9 cellular contexts compared by ENCODE assay signal in genomic region chr5:52802272-52803011, GRCh38. TPM values are rescaled to one million over a fixed set of nuclear protein-coding genes. Genes with fewer than 3 reads are reported as not detected.
DNase-seq lines count a peak whose midpoint lies in the region; ATAC-seq and TF ChIP-seq lines count a peak whose summit lies in the region.
"Had no signal": no experiment of that assay in that cellular context is flagged by ENCODE, and none has a peak within 500 bp of the region (broad histone marks: within the 10 kb centered on the region; RNA-seq: fewer than 3 reads in every experiment).

No MANE protein-coding gene starts in this region.

- no peak overlapping the region for H2AFZ ChIP-seq in MM.1S (ENCODE audit: low read length)
- H2AFZ ChIP-seq in osteoblast (ENCODE audit: low read length) = no peak overlapping the region

- peaks cover 19% of the 10 kb centered on the region for H3K79me2 ChIP-seq in MM.1S (ENCODE audit: low read length)
- H3K79me2 ChIP-seq in osteoblast (ENCODE audit: insufficient read depth, low read length) = peaks cover 62% of the 10 kb centered on the region

- WGBS in ectodermal cell, 2 experiments = 100% methylated on average over 2 of the region's 2 CpGs; no CpG with 5 or more reads in 1 of the 2 experiments

- H3K36me3 ChIP-seq in MM.1S (replicated peaks; ENCODE audit: insufficient read depth, low read length) (no peaks in the 10 kb centered on the region; the same call in 1 of the 2 replicates), ectodermal cell (ENCODE audit: control insufficient read depth, insufficient read depth, low read length) (no peaks in the 10 kb centered on the region), osteoblast (ENCODE audit: insufficient read depth, low read length) (peaks cover 25% of the 10 kb centered on the region)

- H3K4me1 Mint-ChIP-seq in Calu3 (ENCODE audit: low read depth, unreplicated experiment) = peaks cover 44% of the 10 kb centered on the region

- peak overlapping the region; percentile 77 for H3K4me3 Mint-ChIP-seq in Calu3 (ENCODE audit: low read depth, unreplicated experiment)

- H3K4me2 ChIP-seq in MM.1S (ENCODE audit: low read depth, low read length) (peak overlapping the region; percentile 90; the same call in 1 of the 2 replicates), osteoblast (ENCODE audit: insufficient read depth, low read length) (peak overlapping the region; percentile 97)

- TF ChIP-seq CTCF in Calu3 (IDR thresholded peaks at IDR 0.05; ENCODE audit: unreplicated experiment) (no peak), MM.1S (IDR thresholded peaks at IDR 0.05; ENCODE audit: low read length) (no peak), osteoblast (IDR thresholded peaks at IDR 0.05; ENCODE audit: extremely low read depth, low read depth, low read length) (no peak)

- H3K9ac ChIP-seq in MM.1S (ENCODE audit: low read length) = no peak overlapping the region

- DNase-seq in Calu3 (no peak), MM.1S (no peak), osteoblast (ENCODE audit: insufficient read length, low spot score, missing footprints) (no peak), NOMO-1 (lab: John Stamatoyannopoulos, UW; ENCODE audit: unreplicated experiment in 2 of 2) (no peak), CD1c-positive myeloid dendritic cell (ENCODE audit: extremely low spot score) (no peak), COR-L47 (lab: John Stamatoyannopoulos, UW) (no peak)
- DNase-seq: NCI-H446 treated with DMSO at 0.1 percent for 48 hours had no signal

- CTCF ChIA-PET in Calu3 (lab: Charles Lee) = no interaction called here

- peaks cover 14% of the 10 kb centered on the region; the same call in 1 of the 2 replicates for H3K4me1 ChIP-seq in MM.1S (ENCODE audit: low read length)
- H3K4me1 ChIP-seq in ectodermal cell (ENCODE audit: control insufficient read depth, insufficient read depth, low read length) = peaks cover 21% of the 10 kb centered on the region
- peaks cover 36% of the 10 kb centered on the region for H3K4me1 ChIP-seq in osteoblast (ENCODE audit: insufficient read depth, low read length)

- no peaks in the 10 kb centered on the region for H3K9me2 ChIP-seq in MM.1S (replicated peaks; ENCODE audit: insufficient read depth, low read length)

- no peaks in the 10 kb centered on the region for H3K9me3 ChIP-seq in MM.1S (replicated peaks; ENCODE audit: insufficient read depth, low read length)
- no peaks in the 10 kb centered on the region for H3K9me3 ChIP-seq in ectodermal cell (ENCODE audit: control insufficient read depth, low read length)
- H3K9me3 ChIP-seq in osteoblast (ENCODE audit: low read depth, low read length) = no peaks in the 10 kb centered on the region

- no peaks in the 10 kb centered on the region for H3K9me3 Mint-ChIP-seq in Calu3 (ENCODE audit: low read depth, unreplicated experiment)

- H3K27ac ChIP-seq in MM.1S (ENCODE audit: low read length) = no peak overlapping the region
- H3K27ac ChIP-seq in ectodermal cell (ENCODE audit: insufficient read depth, low read depth, low read length, poor library complexity, severe bottlenecking) = no peak overlapping the region
- H3K27ac ChIP-seq in osteoblast (ENCODE audit: low read depth, low read length) = peak overlapping the region; percentile 99

- peaks cover 60% of the 10 kb centered on the region for H3K36me3 Mint-ChIP-seq in Calu3 (ENCODE audit: insufficient read depth, unreplicated experiment)

- no peaks in the 10 kb centered on the region for H3K27me3 Mint-ChIP-seq in Calu3 (ENCODE audit: unreplicated experiment)

- H3K27me3 ChIP-seq in MM.1S (replicated peaks; ENCODE audit: insufficient read depth, low read length) = no peaks in the 10 kb centered on the region
- no peaks in the 10 kb centered on the region for H3K27me3 ChIP-seq in ectodermal cell (ENCODE audit: control insufficient read depth, insufficient read depth, low read length, poor library complexity, severe bottlenecking)
- no peaks in the 10 kb centered on the region for H3K27me3 ChIP-seq in osteoblast (ENCODE audit: insufficient read depth, low read length)

- no peak overlapping the region for H3K27ac Mint-ChIP-seq in Calu3 (ENCODE audit: unreplicated experiment)

- no peaks in the 10 kb centered on the region for H3F3A ChIP-seq in MM.1S (ENCODE audit: insufficient read depth, low read length)

- no peak overlapping the region for H3K4me3 ChIP-seq in MM.1S (ENCODE audit: low read length)
- H3K4me3 ChIP-seq in ectodermal cell (ENCODE audit: insufficient read depth, low read depth, low read length) = peak overlapping the region; percentile 16
- H3K4me3 ChIP-seq in osteoblast (ENCODE audit: insufficient read depth, low read length) = peak overlapping the region; percentile 92

- intact Hi-C loops in Calu3 (cut with micrococcal nuclease; ENCODE audit: unreplicated experiment) = no loop called here

- no peaks in the 10 kb centered on the region for H4K20me1 ChIP-seq in MM.1S (ENCODE audit: insufficient read depth, low read length)
- H4K20me1 ChIP-seq in osteoblast (ENCODE audit: insufficient read depth, low read length) = peaks cover 41% of the 10 kb centered on the region

- ATAC-seq in HG02870 (IDR thresholded peaks at IDR 0.05; ENCODE audit: unreplicated experiment) = no peak

- BruUV-seq in Calu3 (replicated peaks; lab: Mats Ljungman, UMichigan) = no TSS peak

RNA-seq across cellular contexts. Expression of gene ITGA1, which starts 14.7 kb away (rescaled TPM):
- 18.9 and 20.2 TPM in 2 replicates for total RNA-seq in Calu3 (2022)
- 3.0 TPM for polyA plus RNA-seq in ectodermal cell (2013, experiment 1 of 4)
- 2.5 TPM for polyA plus RNA-seq in ectodermal cell (2013, experiment 2 of 4)
- 3.0 TPM for polyA plus RNA-seq in ectodermal cell (2013, experiment 3 of 4)
- polyA plus RNA-seq in ectodermal cell (2013, experiment 4 of 4) = 4.1 TPM
- 28.6 and 31.8 TPM in 2 replicates for total RNA-seq in osteoblast

RNA-seq across cellular contexts. Expression of gene PELO, which starts 14.7 kb away (rescaled TPM):
- 24.6 and 26.4 TPM in 2 replicates for total RNA-seq in Calu3 (2022)
- polyA plus RNA-seq in ectodermal cell (2013, experiment 1 of 4) = 11.3 TPM
- polyA plus RNA-seq in ectodermal cell (2013, experiment 2 of 4) = 10.7 TPM
- polyA plus RNA-seq in ectodermal cell (2013, experiment 3 of 4) = 9.7 TPM
- polyA plus RNA-seq in ectodermal cell (2013, experiment 4 of 4) = 10.7 TPM
- total RNA-seq in osteoblast = 21.4 and 21.5 TPM in 2 replicates
